ENCODE assay signal across 8 cellular contexts in genomic region chr15:82663186-82663600, GRCh38. TPM values are rescaled to one million over a fixed set of nuclear protein-coding genes. Genes with fewer than 3 reads are reported as not detected.
DNase-seq lines count a peak whose midpoint lies in the region; ATAC-seq and TF ChIP-seq lines count a peak whose summit lies in the region.

No MANE protein-coding gene starts in this region.

- DNase-seq in HCEC 1CT (peak; percentile 40), RWPE2 (ENCODE audit: low spot score) (no peak), T47D (ENCODE audit: low read depth in 1 of 2, low spot score in 1 of 2) (peak; percentile 69 to 83), coronary artery (ENCODE audit: low spot score) (no peak), COLO668 (lab: John Stamatoyannopoulos, UW; ENCODE audit: unreplicated experiment) (no peak), NCI-H1694 (lab: John Stamatoyannopoulos, UW) (no peak)
- DNase-seq in naive thymus-derived CD4-positive, alpha-beta T cell = peak in 8 of 9 donors; percentile 21 to 62 (median 34)

- no peak overlapping the region for H3K27ac Mint-ChIP-seq in naive thymus-derived CD4-positive, alpha-beta T cell

- peaks cover 4% of the 10 kb centered on the region for H3K27me3 ChIP-seq in RWPE2 (ENCODE audit: insufficient read depth, poor library complexity, severe bottlenecking)
- H3K27me3 ChIP-seq in naive thymus-derived CD4-positive, alpha-beta T cell (ENCODE audit: control insufficient read depth in 2 of 2, insufficient read depth in 2 of 2, low read length in 2 of 2) = peaks cover 0 to 4% of the 10 kb centered on the region in 2 donors

- in situ Hi-C loops in T47D (cut with HindIII; ENCODE audit: low pct_unique_long_range_greater_than_20kb, low sequenced_read_pairs) = no loop called here

- no peak overlapping the region for H3K4me3 Mint-ChIP-seq in naive thymus-derived CD4-positive, alpha-beta T cell

- no peak overlapping the region for H3K4me3 ChIP-seq in RWPE2 (ENCODE audit: severe bottlenecking)
- no peak overlapping the region for H3K4me3 ChIP-seq in naive thymus-derived CD4-positive, alpha-beta T cell (ENCODE audit: low read length)
- H3K4me3 ChIP-seq in coronary artery = no peak overlapping the region

- no peaks in the 10 kb centered on the region for H3K4me1 ChIP-seq in RWPE2 (ENCODE audit: insufficient read depth, poor library complexity, severe bottlenecking)
- H3K4me1 ChIP-seq in naive thymus-derived CD4-positive, alpha-beta T cell (ENCODE audit: control insufficient read depth in 2 of 2, insufficient read depth in 2 of 2, low read length in 2 of 2) = no peaks in the 10 kb centered on the region

- ATAC-seq in RWPE2 (ENCODE audit: low read depth) (peak; percentile 54), GM21825 (IDR thresholded peaks at IDR 0.05; ENCODE audit: unreplicated experiment) (no peak)
- ATAC-seq in naive thymus-derived CD4-positive, alpha-beta T cell = peak; percentile 42

- intact Hi-C loops in naive thymus-derived CD4-positive, alpha-beta T cell (cut with micrococcal nuclease) = no loop called here

- peaks cover 0 to 1% (median 0%) of the 10 kb centered on the region in 7 donors for H3K4me1 Mint-ChIP-seq in naive thymus-derived CD4-positive, alpha-beta T cell

- H3K36me3 Mint-ChIP-seq in naive thymus-derived CD4-positive, alpha-beta T cell = peaks cover 0 to 7% (median 0%) of the 10 kb centered on the region in 5 donors

- H3K36me3 ChIP-seq in RWPE2 (ENCODE audit: low read depth) = no peaks in the 10 kb centered on the region
- H3K36me3 ChIP-seq in naive thymus-derived CD4-positive, alpha-beta T cell (ENCODE audit: control insufficient read depth in 2 of 3, insufficient read depth in 3 of 3, low read length in 3 of 3) = no peaks in the 10 kb centered on the region

- no peak for TF ChIP-seq CTCF in RWPE2 (IDR thresholded peaks at IDR 0.05; ENCODE audit: poor library complexity, severe bottlenecking)
- no peak for TF ChIP-seq CTCF in coronary artery (IDR thresholded peaks at IDR 0.05)

- CTCF ChIA-PET in naive thymus-derived CD4-positive, alpha-beta T cell (lab: Charles Lee) = interaction anchor here (0.6 kb wide), 1 partner anchor 19 kb away, joined by 8 read pairs; no protein-coding TSS in a partner anchor

- POLR2A ChIA-PET in naive thymus-derived CD4-positive, alpha-beta T cell (lab: Charles Lee) = no interaction called here

- H3K9me3 Mint-ChIP-seq in naive thymus-derived CD4-positive, alpha-beta T cell = peaks cover 0 to 2% (median 0%) of the 10 kb centered on the region in 11 donors

- H3K9me3 ChIP-seq in RWPE2 (ENCODE audit: severe bottlenecking) = no peaks in the 10 kb centered on the region
- no peaks in the 10 kb centered on the region for H3K9me3 ChIP-seq in naive thymus-derived CD4-positive, alpha-beta T cell (ENCODE audit: control insufficient read depth in 2 of 3, low read length in 3 of 3)

- H3K27ac ChIP-seq in RWPE2 (ENCODE audit: poor library complexity, severe bottlenecking) (no peak overlapping the region), coronary artery (no peak overlapping the region)
- no peak overlapping the region for H3K27ac ChIP-seq in naive thymus-derived CD4-positive, alpha-beta T cell (ENCODE audit: low read depth, low read length)

- H3K27me3 Mint-ChIP-seq in naive thymus-derived CD4-positive, alpha-beta T cell = peaks cover 0 to 39% (median 17%) of the 10 kb centered on the region in 5 donors

RNA-seq across cellular contexts. Expression of gene CPEB1, which starts 16.0 kb away (rescaled TPM):
- total RNA-seq in naive thymus-derived CD4-positive, alpha-beta T cell = 1 to 10 TPM in 1 of 5 experiments, under 1 TPM in 3, not detected in 1; 0.24 to 1.0 (median 0.51) TPM
- polyA plus RNA-seq in naive thymus-derived CD4-positive, alpha-beta T cell = under 1 TPM; 0.07 to 0.38 TPM

RNA-seq across cellular contexts. Expression of gene AP3B2, which starts 46.5 kb away (rescaled TPM):
- total RNA-seq in naive thymus-derived CD4-positive, alpha-beta T cell = 1 to 10 TPM in 1 of 5 experiments, under 1 TPM in 3, not detected in 1; 0.56 to 1.2 (median 0.85) TPM
- under 1 TPM; 0.35 to 0.70 TPM for polyA plus RNA-seq in naive thymus-derived CD4-positive, alpha-beta T cell

Comparison
In these comparisons a context has a peak if more than half of its experiments do, and no peak if none do; other contexts are left out.
1. DNase-seq: peak in HCEC 1CT (single experiment), T47D (2 of 2) and naive thymus-derived CD4-positive, alpha-beta T cell (8 of 9); none in RWPE2 (single experiment), coronary artery (single experiment), COLO668 (single experiment) and NCI-H1694 (single experiment).